ENCODE assay signal across 8 cellular contexts in the genomic region with DNA sequence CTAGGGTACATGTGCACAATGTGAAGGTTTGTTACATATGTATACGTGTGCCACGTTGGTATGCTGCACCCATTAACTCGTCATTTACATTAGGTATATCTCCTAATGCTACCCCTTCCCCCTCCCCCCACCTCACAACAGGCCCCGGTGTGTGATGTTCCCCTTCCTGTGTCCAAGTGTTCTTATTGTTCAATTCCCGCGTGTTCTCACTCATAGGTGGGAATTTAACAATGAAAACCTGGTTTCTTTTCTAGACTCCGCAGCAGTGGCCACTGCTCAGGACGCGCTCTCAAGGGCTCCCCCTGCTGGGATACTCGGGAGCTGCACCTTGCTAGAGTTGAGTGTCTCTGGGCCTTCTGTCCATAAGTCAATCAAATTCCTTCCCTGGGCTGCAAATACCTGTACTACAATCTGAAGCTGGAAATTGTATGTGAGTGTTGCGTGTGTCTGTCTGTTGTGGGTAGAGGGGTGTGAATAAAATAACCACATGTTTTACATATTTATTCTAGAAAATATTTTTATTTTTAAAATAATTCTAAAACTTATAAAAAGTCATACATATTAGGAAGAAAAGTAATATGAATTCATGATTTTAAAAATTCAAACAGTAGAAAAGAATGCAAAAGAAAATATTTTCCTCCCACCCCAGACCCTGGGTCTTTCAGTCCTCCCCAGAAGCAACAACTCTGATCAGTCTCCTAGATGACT. TPM values are rescaled to one million over a fixed set of nuclear protein-coding genes. Genes with fewer than 3 reads are reported as not detected.
DNase-seq lines count a peak whose midpoint lies in the region; ATAC-seq and TF ChIP-seq lines count a peak whose summit lies in the region.

No MANE protein-coding gene starts in this region.

- peak; percentile 98 for TF ChIP-seq CTCF in astrocyte of the spinal cord (IDR thresholded peaks at IDR 0.05; ENCODE audit: low read depth, low read length)

- H3K9ac ChIP-seq in skeletal muscle satellite cell (ENCODE audit: low read depth, low read length), result no peak overlapping the region

- H3K9me3 ChIP-seq in skeletal muscle satellite cell (replicated peaks; ENCODE audit: low read length), result no peaks in the 10 kb centered on the region

- in situ Hi-C loops in astrocyte of the spinal cord (cut with HindIII; ENCODE audit: low sequenced_read_pairs), result loop anchor here (25.0 kb wide), 1 partner anchor 135 kb away; no protein-coding TSS in a partner anchor

- H3K27me3 ChIP-seq in skeletal muscle satellite cell (ENCODE audit: control insufficient read depth, insufficient read depth, low read length), result no peaks in the 10 kb centered on the region

- H3K4me3 ChIP-seq in astrocyte of the spinal cord (ENCODE audit: low read depth, low read length), result no peak overlapping the region
- peak overlapping the region; percentile 33 for H3K4me3 ChIP-seq in iPS-11a (ENCODE audit: low read depth, low read length)
- H3K4me3 ChIP-seq in skeletal muscle satellite cell (ENCODE audit: low read length), result peak overlapping the region; percentile 56

- H3K36me3 ChIP-seq in skeletal muscle satellite cell (ENCODE audit: insufficient read depth, low read length), result no peaks in the 10 kb centered on the region

- ATAC-seq in GM21723 (IDR thresholded peaks at IDR 0.05; ENCODE audit: unreplicated experiment) (peak; percentile 71), HG03097 (IDR thresholded peaks at IDR 0.05; ENCODE audit: low FRiP score, unreplicated experiment) (no peak)

- peak overlapping the region; percentile 70 for H3K4me2 ChIP-seq in skeletal muscle satellite cell (ENCODE audit: low read length)

- peaks cover 14% of the 10 kb centered on the region for H3K4me1 ChIP-seq in skeletal muscle satellite cell (ENCODE audit: control insufficient read depth, insufficient read depth, low read length)

- DNase-seq in Ammon's horn (ENCODE audit: low spot score) (peak; percentile 77), NCI-H2029 (lab: John Stamatoyannopoulos, UW) (peak; percentile 76), T1000 (lab: John Stamatoyannopoulos, UW) (peak; percentile 74), astrocyte of the spinal cord (ENCODE audit: low read depth, low spot score) (peak; percentile 82)

RNA-seq across cellular contexts. Expression of gene CEP250, which starts 8.2 kb away (rescaled TPM):
- 17.5 and 18.3 TPM in 2 replicates for total RNA-seq in skeletal muscle satellite cell (2012; rRNA removed)

RNA-seq across cellular contexts. Expression of gene GDF5, which starts 9.2 kb away (rescaled TPM):
- total RNA-seq in skeletal muscle satellite cell (2012; rRNA removed), result 7.6 and 8.9 TPM in 2 replicates

RNA-seq across cellular contexts. Expression of gene UQCC1, which starts 35.5 kb away (rescaled TPM):
- total RNA-seq in skeletal muscle satellite cell (2012; rRNA removed), result 29.3 and 34.2 TPM in 2 replicates
